In genomic region chr15:59522988-59523461, GRCh38 we compare ENCODE assay signal across 9 cellular contexts.
A peak's percentile ranks its signal among the peaks of the same experiment; 100 is the strongest.
DNase-seq lines count a peak whose midpoint lies in the region; ATAC-seq and FAIRE-seq lines count a peak whose summit lies in the region.
"Had no signal": no experiment of that assay in that cellular context is flagged by ENCODE, and none has a peak within 500 bp of the region (broad histone marks: within the 10 kb centered on the region; RNA-seq: fewer than 3 reads in every experiment).

No MANE protein-coding gene starts in this region.

- ATAC-seq in naive B cell (ENCODE audit: low read depth in 2 of 2) (peak; percentile 67), HG03159 (IDR thresholded peaks at IDR 0.05; ENCODE audit: unreplicated experiment) (no peak)

- peaks cover 0 to 3% (median 0%) of the 10 kb centered on the region in 7 donors for H3K9me3 Mint-ChIP-seq in naive B cell

- peak overlapping the region; percentile 92 to 96 (median 95) for H3K27ac Mint-ChIP-seq in naive B cell

- peaks cover 0 to 7% of the 10 kb centered on the region in 2 donors for H3K36me3 Mint-ChIP-seq in naive B cell

- H3K4me3 Mint-ChIP-seq in naive B cell = peak overlapping the region; percentile 62 to 90 (median 82)

- H3K27me3 Mint-ChIP-seq in naive B cell = no peaks in the 10 kb centered on the region

- no peak for FAIRE-seq in frontal cortex (lab: Jason Lieb, UNC)

- DNase-seq in DMS79 (lab: John Stamatoyannopoulos, UW) (peak; percentile 47), NCI-H1105 (lab: John Stamatoyannopoulos, UW) (peak; percentile 76), naive B cell (peak; percentile 56), occipital lobe (lab: John Stamatoyannopoulos, UW) (no peak), frontal cortex (ENCODE audit: low spot score in 2 of 2) (no peak)
- peak; percentile 9 to 23 for DNase-seq in activated CD8-positive, alpha-beta memory T cell treated with anti-CD3 and anti-CD28 coated beads for 4 hours (ENCODE audit: low read depth in 2 of 2)
- DNase-seq: anterior cingulate cortex, NCI-H1436 treated with DMSO at 0.1 percent for 48 hours had no signal

- H3K4me1 Mint-ChIP-seq in naive B cell = peaks cover 42 to 68% (median 46%) of the 10 kb centered on the region in 3 donors

Comparison
In these comparisons a context has a peak if more than half of its experiments do, and no peak if none do; other contexts are left out.
1. DNase-seq: peak in DMS79 (single experiment), NCI-H1105 (single experiment), activated CD8-positive, alpha-beta memory T cell treated with anti-CD3 and anti-CD28 coated beads for 4 hours (2 of 2) and naive B cell (single experiment); none in occipital lobe (single experiment) and frontal cortex (0 of 2).